Comparison of ENCODE assay signal across 1 cellular context in genomic region chr17:82300707-82301270, GRCh38.
TF ChIP-seq lines count a peak whose summit lies in the region.

No MANE protein-coding gene starts in this region.

TF ChIP-seq in HepG2, 621 proteins besides CTCF, POLR2A, EP300 and RAD21 (continued from another document and continues in another):
- TF ChIP-seq ZBTB4 (CRISPR knock-in tag; IDR thresholded peaks at IDR 0.05; ENCODE audit: borderline replicate concordance) (peak; percentile 22; the same call in 1 of the 2 replicates), NCOA5 (CRISPR knock-in tag; IDR thresholded peaks at IDR 0.05) (no peak), DNMT3B (CRISPR knock-in tag; conservative IDR thresholded peaks at IDR 0.05) (no peak), ZNF580 (CRISPR knock-in tag; IDR thresholded peaks at IDR 0.05; ENCODE audit: borderline replicate concordance, low read depth) (no peak), ZHX2 (IDR thresholded peaks at IDR 0.05; ENCODE audit: low read depth) (no peak), ZHX2 (CRISPR knock-in tag; IDR thresholded peaks at IDR 0.05; ENCODE audit: borderline replicate concordance) (no peak), SMAD3 (CRISPR knock-in tag; IDR thresholded peaks at IDR 0.05) (no peak), ZNF235 (CRISPR knock-in tag; IDR thresholded peaks at IDR 0.05; ENCODE audit: borderline replicate concordance) (no peak), CHCHD3 (CRISPR knock-in tag; IDR thresholded peaks at IDR 0.05) (no peak), SAP130 (CRISPR knock-in tag; IDR thresholded peaks at IDR 0.05; ENCODE audit: low read depth) (peak; percentile 43; the same call in 1 of the 2 replicates), BRD4 (CRISPR knock-in tag; IDR thresholded peaks at IDR 0.05) (no peak), SMAD1 (CRISPR knock-in tag; IDR thresholded peaks at IDR 0.05; ENCODE audit: borderline replicate concordance, low read depth) (no peak), FOSL2 (CRISPR knock-in tag; IDR thresholded peaks at IDR 0.05) (peak; percentile 50), E2F5 (CRISPR knock-in tag; conservative IDR thresholded peaks at IDR 0.05) (no peak), ZNF142 (CRISPR knock-in tag; IDR thresholded peaks at IDR 0.05) (no peak), FOXA1 (IDR thresholded peaks at IDR 0.05) (no peak), FOXA1 (CRISPR knock-in tag; IDR thresholded peaks at IDR 0.05) (peak; percentile 43; the same call in 1 of the 2 replicates), ZNF704 (CRISPR knock-in tag; IDR thresholded peaks at IDR 0.05; ENCODE audit: borderline replicate concordance) (no peak), MED13 (CRISPR knock-in tag; IDR thresholded peaks at IDR 0.05) (0 out of 2 replicates have a peak, but pooled peaks have one; percentile 42), REPIN1 (CRISPR knock-in tag; IDR thresholded peaks at IDR 0.05; ENCODE audit: borderline replicate concordance, low read depth) (0 out of 2 replicates have a peak, but pooled peaks have one; percentile 54), RELA (CRISPR knock-in tag; IDR thresholded peaks at IDR 0.05) (peak; percentile 91), TCF12 (IDR thresholded peaks at IDR 0.05) (no peak), TCF12 (CRISPR knock-in tag; IDR thresholded peaks at IDR 0.05) (no peak), NFIB (CRISPR knock-in tag; IDR thresholded peaks at IDR 0.05; ENCODE audit: borderline replicate concordance) (no peak), ZNF883 (CRISPR knock-in tag; IDR thresholded peaks at IDR 0.05; ENCODE audit: not compliant biosample characterization) (no peak), ZNF205 (CRISPR knock-in tag; IDR thresholded peaks at IDR 0.05) (no peak), ZBTB33 (CRISPR knock-in tag; IDR thresholded peaks at IDR 0.05) (peak; percentile 97), IRF2 (CRISPR knock-in tag; IDR thresholded peaks at IDR 0.05) (no peak; the same call in 1 of the 2 replicates), HDAC1 (CRISPR knock-in tag; IDR thresholded peaks at IDR 0.05) (peak; percentile 76), SOX5 (CRISPR knock-in tag; IDR thresholded peaks at IDR 0.05; ENCODE audit: borderline replicate concordance) (no peak; the same call in 1 of the 2 replicates), FOXP4 (CRISPR knock-in tag; IDR thresholded peaks at IDR 0.05) (0 out of 2 replicates have a peak, but pooled peaks have one; percentile 29), PLSCR1 (CRISPR knock-in tag; IDR thresholded peaks at IDR 0.05; ENCODE audit: borderline replicate concordance) (no peak), PCBP1 (IDR thresholded peaks at IDR 0.05; ENCODE audit: borderline replicate concordance, low read depth, low read length) (no peak; the same call in none of the 2 replicates), MXI1 (IDR thresholded peaks at IDR 0.05; ENCODE audit: borderline replicate concordance, low read depth, low read length) (0 out of 3 replicates have a peak, but pooled peaks have one; percentile 14), ZNF605 (CRISPR knock-in tag; IDR thresholded peaks at IDR 0.05) (peak; percentile 24; the same call in 1 of the 2 replicates), ZNF296 (CRISPR knock-in tag; conservative IDR thresholded peaks at IDR 0.05) (no peak), ZNF160 (CRISPR knock-in tag; IDR thresholded peaks at IDR 0.05) (0 out of 2 replicates have a peak, but pooled peaks have one; percentile 32)
